Comparison of ENCODE assay signal across 15 cellular contexts in the genomic region with DNA sequence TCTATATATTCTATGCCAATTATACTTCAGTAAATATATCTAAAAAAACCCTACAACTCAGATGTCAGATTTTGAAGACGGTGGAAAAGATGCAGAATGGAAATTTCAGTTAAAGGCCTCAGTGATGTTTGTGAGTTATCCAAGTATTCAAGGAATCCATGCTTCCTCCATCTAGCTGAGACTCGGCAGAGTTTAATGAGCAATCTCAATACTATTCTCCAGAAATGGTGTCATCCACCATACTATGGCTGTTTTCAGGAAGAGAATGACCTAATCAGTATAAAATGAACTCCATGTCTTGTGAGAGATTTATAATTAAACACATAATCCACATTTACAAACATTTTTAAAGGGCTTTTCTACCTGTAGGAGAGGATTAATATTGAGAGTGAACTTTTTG.
A peak's percentile ranks its signal among the peaks of the same experiment; 100 is the strongest.
DNase-seq lines count a peak whose midpoint lies in the region; ATAC-seq and TF ChIP-seq lines count a peak whose summit lies in the region.
"Had no signal": no experiment of that assay in that cellular context is flagged by ENCODE, and none has a peak within 500 bp of the region (broad histone marks: within the 10 kb centered on the region; RNA-seq: fewer than 3 reads in every experiment).

No MANE protein-coding gene starts in this region.

- peaks cover 17% of the 10 kb centered on the region for H3K79me2 ChIP-seq in Karpas-422 (ENCODE audit: low read length)

- no peaks in the 10 kb centered on the region for H3K36me3 Mint-ChIP-seq in chondrocyte (ENCODE audit: low read depth)
- H3K36me3 Mint-ChIP-seq in glutamatergic neuron (ENCODE audit: unreplicated experiment) = no peaks in the 10 kb centered on the region
- H3K36me3 Mint-ChIP-seq: naive thymus-derived CD8-positive, alpha-beta T cell; stimulated activated memory B cell treated with anti-CD40 and anti-IgM and Interleukin-4, amounts not matched to agents 10 μg/mL and 1 μg/mL and 100 μg/mL, for 72 hours had no signal

- peak overlapping the region; percentile 88 for H3K27ac ChIP-seq in muscle layer of duodenum (ENCODE audit: low read length)
- H3K27ac ChIP-seq in Karpas-422 (ENCODE audit: low read length) = no peak overlapping the region
- H3K27ac ChIP-seq: C4-2B had no signal

- H4K20me1 ChIP-seq in Karpas-422 (ENCODE audit: insufficient read depth, low read depth, low read length) = no peaks in the 10 kb centered on the region

- H3K4me1 Mint-ChIP-seq in chondrocyte (ENCODE audit: low read depth) (peaks cover 38% of the 10 kb centered on the region), glutamatergic neuron (ENCODE audit: low read depth, unreplicated experiment) (no peaks in the 10 kb centered on the region)

- H3K36me3 ChIP-seq in muscle layer of duodenum (ENCODE audit: control insufficient read depth in 1 of 2, insufficient read depth in 2 of 2, low read length in 2 of 2) = peaks cover 0 to 5% of the 10 kb centered on the region in 2 donors
- H3K36me3 ChIP-seq in Karpas-422 (ENCODE audit: insufficient read depth, low read length) = no peaks in the 10 kb centered on the region

- ATAC-seq in HG03565 (IDR thresholded peaks at IDR 0.05; ENCODE audit: unreplicated experiment) (no peak), HG03108 (IDR thresholded peaks at IDR 0.05; ENCODE audit: unreplicated experiment) (no peak)
- ATAC-seq: naive thymus-derived CD8-positive, alpha-beta T cell; stimulated activated memory B cell treated with anti-CD40 and anti-IgM and Interleukin-4, amounts not matched to agents 10 μg/mL and 1 μg/mL and 100 μg/mL, for 72 hours had no signal

- POLR2A ChIA-PET in AG04449 (lab: Yijun Ruan, JAX) = no interaction called here

- H3K9me3 ChIP-seq in muscle layer of duodenum (ENCODE audit: control insufficient read depth in 1 of 2, low read length in 2 of 2) = no peaks in the 10 kb centered on the region
- no peaks in the 10 kb centered on the region for H3K9me3 ChIP-seq in Karpas-422 (ENCODE audit: low read length)

- peak overlapping the region; percentile 13 for H3K4me3 Mint-ChIP-seq in chondrocyte (ENCODE audit: unreplicated experiment)
- H3K4me3 Mint-ChIP-seq in glutamatergic neuron (ENCODE audit: unreplicated experiment) = no peak overlapping the region
- H3K4me3 Mint-ChIP-seq: stimulated activated memory B cell treated with anti-CD40 and anti-IgM and Interleukin-4, amounts not matched to agents 10 μg/mL and 1 μg/mL and 100 μg/mL, for 72 hours had no signal

- H3K27me3 Mint-ChIP-seq in chondrocyte (ENCODE audit: low read depth) = no peaks in the 10 kb centered on the region
- no peaks in the 10 kb centered on the region for H3K27me3 Mint-ChIP-seq in glutamatergic neuron (ENCODE audit: unreplicated experiment)
- H3K27me3 Mint-ChIP-seq: stimulated activated memory B cell treated with anti-CD40 and anti-IgM and Interleukin-4, amounts not matched to agents 10 μg/mL and 1 μg/mL and 100 μg/mL, for 72 hours had no signal

- no peak for TF ChIP-seq CTCF in AG04449 (IDR thresholded peaks at IDR 0.05; ENCODE audit: insufficient read depth, low read length, missing control alignments)
- no peak for TF ChIP-seq CTCF in chondrocyte (IDR thresholded peaks at IDR 0.05)
- no peak for TF ChIP-seq CTCF in glutamatergic neuron (IDR thresholded peaks at IDR 0.05; ENCODE audit: partially characterized antibody, unreplicated experiment)

- no peak overlapping the region for H3K4me2 ChIP-seq in Karpas-422 (ENCODE audit: low read depth, low read length, poor library complexity, severe bottlenecking)

- H3K4me3 ChIP-seq in AG04449 (ENCODE audit: low read depth, low read length) = no peak overlapping the region
- H3K4me3 ChIP-seq in muscle layer of duodenum (ENCODE audit: low read depth in 1 of 2, low read length in 2 of 2) = no peak overlapping the region
- no peak overlapping the region for H3K4me3 ChIP-seq in Karpas-422 (ENCODE audit: low read length)

- H3K9me2 ChIP-seq in Karpas-422 (replicated peaks; ENCODE audit: insufficient read depth, low read length) = no peaks in the 10 kb centered on the region

- peak overlapping the region; percentile 97 for H3K27ac Mint-ChIP-seq in chondrocyte (ENCODE audit: unreplicated experiment)
- no peak overlapping the region for H3K27ac Mint-ChIP-seq in glutamatergic neuron (ENCODE audit: unreplicated experiment)

- H3K27me3 ChIP-seq in muscle layer of duodenum (ENCODE audit: low read depth, low read length) (no peaks in the 10 kb centered on the region), Karpas-422 (ENCODE audit: low read length) (no peaks in the 10 kb centered on the region)
- H3K27me3 ChIP-seq: dorsolateral prefrontal cortex had no signal

- H3K9ac ChIP-seq in Karpas-422 (ENCODE audit: low read length) = no peak overlapping the region

- H2AFZ ChIP-seq in Karpas-422 (ENCODE audit: low read length) = no peak overlapping the region

- H3K4me1 ChIP-seq in muscle layer of duodenum (ENCODE audit: control insufficient read depth in 1 of 2, insufficient read depth in 2 of 2, low read length in 2 of 2) (peaks cover 0 to 14% of the 10 kb centered on the region in 2 donors), Karpas-422 (ENCODE audit: low read length) (peaks cover 15% of the 10 kb centered on the region)

- peaks cover 3% of the 10 kb centered on the region for H3K9me3 Mint-ChIP-seq in chondrocyte (ENCODE audit: low read depth)
- H3K9me3 Mint-ChIP-seq in glutamatergic neuron (ENCODE audit: unreplicated experiment) = peaks cover 6% of the 10 kb centered on the region
- H3K9me3 Mint-ChIP-seq: stimulated activated memory B cell treated with anti-CD40 and anti-IgM and Interleukin-4, amounts not matched to agents 10 μg/mL and 1 μg/mL and 100 μg/mL, for 72 hours had no signal

- DNase-seq in AG04449 (ENCODE audit: low read depth, low spot score) (peak; percentile 72), HT1080 (ENCODE audit: low read depth) (peak; percentile 34), chondrocyte (ENCODE audit: low spot score) (no peak), glutamatergic neuron (no peak), Karpas-422 (no peak)
- DNase-seq: activated CD4-positive, alpha-beta T cell treated with anti-CD3 and anti-CD28 coated beads for 1 hour; activated gamma-delta T cell; dorsolateral prefrontal cortex; naive thymus-derived CD8-positive, alpha-beta T cell; NCI-H524 treated with DMSO at 0.1 percent for 48 hours had no signal

- CTCF ChIA-PET in AG04449 (lab: Yijun Ruan, JAX) = interaction anchor here (1.1 to 2.0 kb wide), 2 partner anchors 50 to 356 kb away, joined by 3 to 6 read pairs; no protein-coding TSS in a partner anchor

Comparison
In these comparisons a context has a peak if more than half of its experiments do, and no peak if none do; other contexts are left out.
1. DNase-seq: peak in AG04449 (single experiment) and HT1080 (single experiment); none in chondrocyte (single experiment), glutamatergic neuron (single experiment) and Karpas-422 (single experiment).